In the genomic region with DNA sequence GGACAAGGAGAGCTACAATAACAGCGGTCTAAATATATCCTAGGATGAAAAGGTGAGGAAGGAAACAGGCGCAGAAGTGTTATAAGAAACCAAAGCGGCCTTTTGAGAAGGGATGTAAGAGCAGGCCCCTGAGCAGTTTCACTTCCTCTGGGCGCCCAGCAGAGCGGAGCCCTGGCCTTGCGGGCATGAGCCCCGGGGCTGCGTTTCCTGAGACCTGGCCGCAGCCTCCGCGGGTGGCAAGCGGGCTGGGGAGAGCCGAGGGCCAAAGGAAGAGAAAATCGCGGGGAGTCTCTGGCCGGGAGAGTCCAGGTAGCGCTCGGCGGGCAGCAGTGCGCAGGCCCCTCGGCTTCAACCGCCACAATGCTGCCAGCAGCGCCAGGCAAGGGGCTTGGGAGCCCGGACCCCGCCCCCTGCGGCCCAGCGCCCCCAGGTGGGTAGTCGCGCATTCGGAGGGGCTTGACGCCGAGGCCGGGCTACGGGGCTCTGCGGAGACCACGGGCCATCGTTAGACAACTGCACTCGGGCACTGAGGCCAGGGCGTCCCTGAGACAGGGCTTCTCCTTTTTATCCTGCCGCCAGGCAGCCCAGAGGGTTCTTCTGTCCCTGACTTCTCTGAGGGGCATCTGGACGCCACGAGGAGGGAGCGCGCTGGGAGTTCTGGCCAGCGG, we compare ENCODE assay signal across 2 cellular contexts.
TF ChIP-seq lines count a peak whose summit lies in the region.

TSS of gene BANK1 (plus strand) at position 210 of the 668 bp plus-strand sequence. CDS start at position 361, 151 bp downstream.

TF ChIP-seq in SK-N-SH, 30 proteins besides CTCF, POLR2A, EP300 and RAD21 (continued from another document):
- TF ChIP-seq, protein P1, sequence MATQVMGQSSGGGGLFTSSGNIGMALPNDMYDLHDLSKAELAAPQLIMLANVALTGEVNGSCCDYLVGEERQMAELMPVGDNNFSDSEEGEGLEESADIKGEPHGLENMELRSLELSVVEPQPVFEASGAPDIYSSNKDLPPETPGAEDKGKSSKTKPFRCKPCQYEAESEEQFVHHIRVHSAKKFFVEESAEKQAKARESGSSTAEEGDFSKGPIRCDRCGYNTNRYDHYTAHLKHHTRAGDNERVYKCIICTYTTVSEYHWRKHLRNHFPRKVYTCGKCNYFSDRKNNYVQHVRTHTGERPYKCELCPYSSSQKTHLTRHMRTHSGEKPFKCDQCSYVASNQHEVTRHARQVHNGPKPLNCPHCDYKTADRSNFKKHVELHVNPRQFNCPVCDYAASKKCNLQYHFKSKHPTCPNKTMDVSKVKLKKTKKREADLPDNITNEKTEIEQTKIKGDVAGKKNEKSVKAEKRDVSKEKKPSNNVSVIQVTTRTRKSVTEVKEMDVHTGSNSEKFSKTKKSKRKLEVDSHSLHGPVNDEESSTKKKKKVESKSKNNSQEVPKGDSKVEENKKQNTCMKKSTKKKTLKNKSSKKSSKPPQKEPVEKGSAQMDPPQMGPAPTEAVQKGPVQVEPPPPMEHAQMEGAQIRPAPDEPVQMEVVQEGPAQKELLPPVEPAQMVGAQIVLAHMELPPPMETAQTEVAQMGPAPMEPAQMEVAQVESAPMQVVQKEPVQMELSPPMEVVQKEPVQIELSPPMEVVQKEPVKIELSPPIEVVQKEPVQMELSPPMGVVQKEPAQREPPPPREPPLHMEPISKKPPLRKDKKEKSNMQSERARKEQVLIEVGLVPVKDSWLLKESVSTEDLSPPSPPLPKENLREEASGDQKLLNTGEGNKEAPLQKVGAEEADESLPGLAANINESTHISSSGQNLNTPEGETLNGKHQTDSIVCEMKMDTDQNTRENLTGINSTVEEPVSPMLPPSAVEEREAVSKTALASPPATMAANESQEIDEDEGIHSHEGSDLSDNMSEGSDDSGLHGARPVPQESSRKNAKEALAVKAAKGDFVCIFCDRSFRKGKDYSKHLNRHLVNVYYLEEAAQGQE (IDR thresholded peaks at IDR 0.05; ENCODE audit: low read depth, low read length), result no peak
- TF ChIP-seq GABPA (IDR thresholded peaks at IDR 0.05; ENCODE audit: low read depth), result no peak
- TF ChIP-seq RCOR1 (IDR thresholded peaks at IDR 0.05; ENCODE audit: low read length), result no peak
- TF ChIP-seq PBX3 (IDR thresholded peaks at IDR 0.05), result no peak
- TF ChIP-seq JUND (IDR thresholded peaks at IDR 0.05), result no peak
- no peak for TF ChIP-seq EZH2phosphoT487 (IDR thresholded peaks at IDR 0.05; ENCODE audit: borderline replicate concordance, low read depth)
- no peak for TF ChIP-seq NRF1 (IDR thresholded peaks at IDR 0.05; ENCODE audit: low read depth, low read length)
- no peak for TF ChIP-seq RXRA (IDR thresholded peaks at IDR 0.05; ENCODE audit: borderline replicate concordance, low read depth)
- no peak for TF ChIP-seq RFX5 (IDR thresholded peaks at IDR 0.05; ENCODE audit: low read length)
- TF ChIP-seq SMC3 (IDR thresholded peaks at IDR 0.05; ENCODE audit: low read depth, low read length), result no peak

TF ChIP-seq in SK-N-SH treated with all-trans-retinoic acid at 6 μM for 48 hours, 23 proteins besides CTCF, POLR2A, EP300 and RAD21 (continued from another document):
- TF ChIP-seq PATZ1 (CRISPR knock-in tag; IDR thresholded peaks at IDR 0.05; ENCODE audit: borderline replicate concordance), result no peak
- no peak for TF ChIP-seq TOX (CRISPR knock-in tag; IDR thresholded peaks at IDR 0.05; ENCODE audit: borderline replicate concordance)
- TF ChIP-seq, protein P2, sequence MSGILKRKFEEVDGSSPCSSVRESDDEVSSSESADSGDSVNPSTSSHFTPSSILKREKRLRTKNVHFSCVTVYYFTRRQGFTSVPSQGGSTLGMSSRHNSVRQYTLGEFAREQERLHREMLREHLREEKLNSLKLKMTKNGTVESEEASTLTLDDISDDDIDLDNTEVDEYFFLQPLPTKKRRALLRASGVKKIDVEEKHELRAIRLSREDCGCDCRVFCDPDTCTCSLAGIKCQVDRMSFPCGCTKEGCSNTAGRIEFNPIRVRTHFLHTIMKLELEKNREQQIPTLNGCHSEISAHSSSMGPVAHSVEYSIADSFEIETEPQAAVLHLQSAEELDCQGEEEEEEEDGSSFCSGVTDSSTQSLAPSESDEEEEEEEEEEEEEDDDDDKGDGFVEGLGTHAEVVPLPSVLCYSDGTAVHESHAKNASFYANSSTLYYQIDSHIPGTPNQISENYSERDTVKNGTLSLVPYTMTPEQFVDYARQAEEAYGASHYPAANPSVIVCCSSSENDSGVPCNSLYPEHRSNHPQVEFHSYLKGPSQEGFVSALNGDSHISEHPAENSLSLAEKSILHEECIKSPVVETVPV (CRISPR knock-in tag; IDR thresholded peaks at IDR 0.05), result no peak
- no peak for TF ChIP-seq ZFP30 (CRISPR knock-in tag; IDR thresholded peaks at IDR 0.05)
